17 cellular contexts compared by ENCODE assay signal in the genomic region with DNA sequence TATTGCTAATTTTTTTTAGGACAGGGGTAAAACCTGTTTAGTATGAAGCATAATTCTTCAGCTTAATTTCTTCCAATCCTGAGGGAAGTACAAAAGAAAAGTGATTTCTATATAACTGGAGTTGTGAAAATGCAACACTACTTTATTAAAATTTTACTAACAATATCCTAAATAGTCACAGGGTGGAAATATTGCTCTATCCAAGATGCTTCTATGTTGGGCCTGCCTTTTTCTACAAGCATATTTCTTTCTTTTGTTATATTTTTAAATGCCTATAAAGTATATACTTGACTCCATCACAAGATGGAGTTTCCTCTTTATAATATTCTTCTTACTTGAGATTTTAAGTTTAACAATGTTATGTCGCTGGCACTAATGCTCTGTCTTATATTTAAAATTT.
"Had no signal": no experiment of that assay in that cellular context is flagged by ENCODE, and none has a peak within 500 bp of the region (broad histone marks: within the 10 kb centered on the region; RNA-seq: fewer than 3 reads in every experiment).

No MANE protein-coding gene starts in this region.

- H3K4me3 ChIP-seq: cardiac muscle cell, colonic mucosa, thyroid gland had no signal

- H3K9me3 ChIP-seq: colonic mucosa, neutrophil, thyroid gland had no signal

- ATAC-seq: natural killer cell treated with Interleukin-12 subunit alpha and Interleukin-12 subunit beta and Interleukin-15 and Interleukin-18, amount 100 ng/mL, for 72 hours; WTC11 had no signal

- H3K36me3 ChIP-seq: cardiac muscle cell, colonic mucosa, neutrophil, thyroid gland had no signal

- H3K27me3 ChIP-seq: cardiac muscle cell, colonic mucosa, neutrophil, thyroid gland had no signal

- H3K27ac ChIP-seq: colonic mucosa, neutrophil, thyroid gland had no signal

- DNase-seq: activated CD4-positive, alpha-beta memory T cell treated with anti-CD3 and anti-CD28 coated beads for 36 hours; activated CD4-positive, alpha-beta T cell treated with anti-CD3 and anti-CD28 coated beads for 4 hours; activated naive CD8-positive, alpha-beta T cell treated with anti-CD3 and anti-CD28 coated beads for 36 hours; activated T-cell treated with anti-CD3 and anti-CD28 coated beads for 4 hours; amygdala; colonic mucosa; endodermal cell; hippocampal formation; left cardiac atrium; stimulated activated CD4-positive, alpha-beta T cell treated with anti-CD3 and anti-CD28 coated beads, Interleukin-12 subunit alpha, Interleukin-12 subunit beta, amount 100 ng/mL, for 4 hours; stimulated activated CD4-positive, alpha-beta T cell treated with anti-CD3 and anti-CD28 coated beads, Interleukin-2, amount 100 ng/mL, for 24 hours; stimulated activated naive CD4-positive, alpha-beta T cell treated with Interleukin-2 at 50 U/mL for 16 hours; thyroid gland had no signal

- H3K4me1 ChIP-seq: colonic mucosa had no signal
